In genomic region chr14:31207287-31207745, GRCh38 we compare ENCODE assay signal across 8 cellular contexts. TPM values are rescaled to one million over a fixed set of nuclear protein-coding genes. Genes with fewer than 3 reads are reported as not detected.
A peak's percentile ranks its signal among the peaks of the same experiment; 100 is the strongest.
DNase-seq lines count a peak whose midpoint lies in the region; ATAC-seq and TF ChIP-seq lines count a peak whose summit lies in the region.

No MANE protein-coding gene starts in this region.

- peak; percentile 52 for DNase-seq in NCI-H510A (lab: John Stamatoyannopoulos, UW)
- DNase-seq in NCI-H510A treated with DMSO at 0.1 percent for 48 hours (lab: John Stamatoyannopoulos, UW): no peak
- DNase-seq in SJCRH30: peak in 1 of 2 experiments; percentile 93
- DNase-seq in neural progenitor cell (ENCODE audit: low spot score): no peak
- DNase-seq in cortex of kidney (lab: John Stamatoyannopoulos, UW): no peak

- TF ChIP-seq CTCF in neural progenitor cell (IDR thresholded peaks at IDR 0.05): no peak

- H3K36me3 ChIP-seq in SJCRH30 (peaks cover 8% of the 10 kb centered on the region), esophagus (ENCODE audit: control insufficient read depth in 2 of 2, insufficient read depth in 2 of 2, low read length in 1 of 2) (no peaks in the 10 kb centered on the region), neural progenitor cell (peaks cover 15% of the 10 kb centered on the region)

- peak overlapping the region; percentile 96 for H3K27ac ChIP-seq in SJCRH30
- peak overlapping the region; percentile 99 to 100 for H3K27ac ChIP-seq in esophagus (ENCODE audit: low read depth in 2 of 2, low read length in 1 of 2)
- peak overlapping the region; percentile 98 for H3K27ac ChIP-seq in neural progenitor cell

- H3K4me1 ChIP-seq in SJCRH30 (peaks cover 8% of the 10 kb centered on the region), esophagus (ENCODE audit: control insufficient read depth in 2 of 2, insufficient read depth in 2 of 2, low read length in 1 of 2) (no peaks in the 10 kb centered on the region), neural progenitor cell (peaks cover 27% of the 10 kb centered on the region)

- peaks cover 4% of the 10 kb centered on the region for H3K27me3 Mint-ChIP-seq in neural progenitor cell (ENCODE audit: insufficient read depth, low read depth)

- WGBS in esophagus, 2 donors: 0% methylated on average over 36 to 59 of the region's 59 CpGs

- H3K9me3 Mint-ChIP-seq in neural progenitor cell: no peaks in the 10 kb centered on the region

- ATAC-seq in HG02840 (IDR thresholded peaks at IDR 0.05; ENCODE audit: low FRiP score, unreplicated experiment) (peak; percentile 39), HG03175 (IDR thresholded peaks at IDR 0.05; ENCODE audit: unreplicated experiment) (no peak)

- H3K4me1 Mint-ChIP-seq in neural progenitor cell: peaks cover 24% of the 10 kb centered on the region

- H2AFZ ChIP-seq in neural progenitor cell (replicated peaks): peak overlapping the region; percentile 73

- no peaks in the 10 kb centered on the region for H3K27me3 ChIP-seq in SJCRH30
- H3K27me3 ChIP-seq in esophagus (ENCODE audit: control insufficient read depth in 1 of 2, insufficient read depth in 2 of 2, low read length in 2 of 2): no peaks in the 10 kb centered on the region
- H3K27me3 ChIP-seq in neural progenitor cell: no peaks in the 10 kb centered on the region

- H3K79me2 ChIP-seq in neural progenitor cell (ENCODE audit: low read depth): peaks cover 51% of the 10 kb centered on the region

- peak overlapping the region; percentile 90 for H3K4me3 Mint-ChIP-seq in neural progenitor cell

- H3K36me3 Mint-ChIP-seq in neural progenitor cell: peaks cover 19% of the 10 kb centered on the region

- peak overlapping the region; percentile 93 for H3K27ac Mint-ChIP-seq in neural progenitor cell

- no peaks in the 10 kb centered on the region for H3K9me3 ChIP-seq in SJCRH30 (replicated peaks)
- no peaks in the 10 kb centered on the region for H3K9me3 ChIP-seq in esophagus (ENCODE audit: control insufficient read depth in 2 of 2, insufficient read depth in 1 of 2, low read depth in 1 of 2, low read length in 1 of 2)
- no peaks in the 10 kb centered on the region for H3K9me3 ChIP-seq in neural progenitor cell (ENCODE audit: low read depth)

- peaks cover 21% of the 10 kb centered on the region for H4K20me1 ChIP-seq in neural progenitor cell (ENCODE audit: low read depth)

- peak overlapping the region; percentile 93 for H3K4me3 ChIP-seq in SJCRH30
- H3K4me3 ChIP-seq in esophagus (ENCODE audit: low read depth in 1 of 2, low read length in 2 of 2): peak overlapping the region; percentile 88 to 99
- peak overlapping the region; percentile 78 for H3K4me3 ChIP-seq in neural progenitor cell

- peak overlapping the region; percentile 97 for H3K9ac ChIP-seq in neural progenitor cell

- H3K4me2 ChIP-seq in neural progenitor cell: peak overlapping the region; percentile 97

- peaks cover 31% of the 10 kb centered on the region for H3F3A ChIP-seq in neural progenitor cell (ENCODE audit: low read depth)

RNA-seq across cellular contexts. Expression of gene HECTD1, which starts 0.3 kb away (rescaled TPM):
- total RNA-seq in SJCRH30 (2014; rRNA removed; shearing (Covaris generic)): 145 and 153 TPM in 2 replicates
- 100 to 1,000 TPM in 1 of 2 donors, 10 to 100 TPM in 1; 90.0 to 140 TPM for polyA plus RNA-seq in esophagus
- total RNA-seq in neural progenitor cell (ENCODE audit: low replicate concordance): 142 and 153 TPM in 2 replicates
